In genomic region chr1:86933051-86933450, GRCh38 we compare ENCODE assay signal across 20 cellular contexts.
"Had no signal": no experiment of that assay in that cellular context is flagged by ENCODE, and none has a peak within 500 bp of the region (broad histone marks: within the 10 kb centered on the region; RNA-seq: fewer than 3 reads in every experiment).

No MANE protein-coding gene starts in this region.

- H3K27me3 ChIP-seq: ascending aorta, breast epithelium, gastrocnemius medialis, heart left ventricle, thyroid gland had no signal

- DNase-seq: activated CD4-positive, alpha-beta T cell treated with anti-CD3 and anti-CD28 coated beads for 1 hour; activated CD8-positive, alpha-beta memory T cell treated with anti-CD3 and anti-CD28 coated beads for 24 hours; activated CD8-positive, alpha-beta memory T cell treated with anti-CD3 and anti-CD28 coated beads, Interleukin-2, amount 50 U/mL, for 48 hours; activated effector memory CD4-positive, alpha-beta T cell treated with anti-CD3 and anti-CD28 coated beads, Interleukin-2, amount 50 U/mL, for 16 hours; activated naive CD4-positive, alpha-beta T cell treated with anti-CD3 and anti-CD28 coated beads, Interleukin-2, amount 50 U/mL, for 16 hours; activated T-cell treated with anti-CD3 and anti-CD28 coated beads, Interleukin-2, amount 50 U/mL, for 48 hours; cerebellar nuclear complex; cortex of kidney; gastrocnemius medialis; heart left ventricle; nucleus accumbens; stimulated activated CD4-positive, alpha-beta T cell treated with anti-CD3 and anti-CD28 coated beads, Interleukin-2, amount 100 ng/mL, for 24 hours; stimulated activated naive CD4-positive, alpha-beta T cell treated with Interleukin-2 at 50 U/mL for 16 hours; T-helper 2 cell; thyroid gland had no signal

- H3K36me3 ChIP-seq: ascending aorta, breast epithelium, gastrocnemius medialis, heart left ventricle, thyroid gland had no signal

- H3K4me3 ChIP-seq: ascending aorta, breast epithelium, gastrocnemius medialis, heart left ventricle, thyroid gland had no signal

- H3K9me3 ChIP-seq: ascending aorta, breast epithelium, gastrocnemius medialis, heart left ventricle, thyroid gland had no signal

- H3K27ac Mint-ChIP-seq: natural killer cell treated with Interleukin-12 subunit alpha and Interleukin-12 subunit beta and Interleukin-15 and Interleukin-18, amount 100 ng/mL, for 72 hours had no signal

- H3K4me3 Mint-ChIP-seq: natural killer cell treated with Interleukin-12 subunit alpha and Interleukin-12 subunit beta and Interleukin-15 and Interleukin-18, amount 100 ng/mL, for 72 hours had no signal

- H3K27ac ChIP-seq: ascending aorta, breast epithelium, gastrocnemius medialis, thyroid gland, VCaP had no signal

- ATAC-seq: esophagus mucosa; gastrocnemius medialis; natural killer cell treated with Interleukin-12 subunit alpha and Interleukin-12 subunit beta and Interleukin-15 and Interleukin-18, amount 100 ng/mL, for 72 hours had no signal

- H3K36me3 Mint-ChIP-seq: natural killer cell treated with Interleukin-12 subunit alpha and Interleukin-12 subunit beta and Interleukin-15 and Interleukin-18, amount 100 ng/mL, for 72 hours had no signal

- H3K4me1 ChIP-seq: ascending aorta, breast epithelium, gastrocnemius medialis, thyroid gland had no signal

- H3K9me3 Mint-ChIP-seq: natural killer cell treated with Interleukin-12 subunit alpha and Interleukin-12 subunit beta and Interleukin-15 and Interleukin-18, amount 100 ng/mL, for 72 hours had no signal

- H3K27me3 Mint-ChIP-seq: natural killer cell treated with Interleukin-12 subunit alpha and Interleukin-12 subunit beta and Interleukin-15 and Interleukin-18, amount 100 ng/mL, for 72 hours had no signal
